Comparison of ENCODE assay signal across 15 cellular contexts in genomic region chr3:24641628-24642027, GRCh38.
DNase-seq lines count a peak whose midpoint lies in the region; ATAC-seq and TF ChIP-seq lines count a peak whose summit lies in the region.
"Had no signal": no experiment of that assay in that cellular context is flagged by ENCODE, and none has a peak within 500 bp of the region (broad histone marks: within the 10 kb centered on the region; RNA-seq: fewer than 3 reads in every experiment).

No MANE protein-coding gene starts in this region.

- H3K4me1 Mint-ChIP-seq in GM23338: peaks cover 20% of the 10 kb centered on the region
- H3K4me1 Mint-ChIP-seq in WTC11: peaks cover 40% of the 10 kb centered on the region
- H3K4me1 Mint-ChIP-seq in activated T-helper 1 cell treated with anti-CD3 and anti-CD28 coated beads, Interleukin-12 subunit alpha, Interleukin-12 subunit beta, Interleukin-2, Interleukin-4 antibody, amounts not matched to agents 30 ng/mL and 10 ng/mL and 1 ng/mL, durations not matched to agents 14 hours and 24 hours and 36 hours (ENCODE audit: low read depth): no peaks in the 10 kb centered on the region

- H2AFZ ChIP-seq in GM23338: peak overlapping the region; percentile 76; the same call in 1 of the 2 replicates

- no peaks in the 10 kb centered on the region; the same call in 1 of the 2 replicates for H3K9me2 ChIP-seq in GM23338 (ENCODE audit: insufficient read depth)

- POLR2A ChIA-PET in WTC11 (lab: Charles Lee): no interaction called here

- H3K36me3 ChIP-seq in GM23338 (ENCODE audit: insufficient read depth): no peaks in the 10 kb centered on the region
- H3K36me3 ChIP-seq in subcutaneous abdominal adipose tissue (ENCODE audit: control insufficient read depth in 5 of 5, insufficient read depth in 5 of 5, low read length in 5 of 5): no peaks in the 10 kb centered on the region

- H3K4me2 ChIP-seq in GM23338: no peak overlapping the region

- H3K9me3 ChIP-seq in subcutaneous abdominal adipose tissue (ENCODE audit: control insufficient read depth in 5 of 5, low read length in 5 of 5): no peaks in the 10 kb centered on the region
- H3K9me3 ChIP-seq: Caco-2 had no signal

- H3K27me3 ChIP-seq in GM23338 (ENCODE audit: insufficient read depth): no peaks in the 10 kb centered on the region
- H3K27me3 ChIP-seq in subcutaneous abdominal adipose tissue (ENCODE audit: control insufficient read depth in 5 of 5, insufficient read depth in 4 of 5, low read length in 5 of 5): no peaks in the 10 kb centered on the region

- TF ChIP-seq CTCF in GM23338 (conservative IDR thresholded peaks at IDR 0.05; ENCODE audit: low read depth in 2 of 2) (no peak), WTC11 (IDR thresholded peaks at IDR 0.05) (no peak)

- no peak for DNase-seq in GM23338 (ENCODE audit: low spot score)
- no peak for DNase-seq in WTC11 (ENCODE audit: low spot score)
- DNase-seq in kidney tubule cell (ENCODE audit: low spot score): peak; percentile 11
- DNase-seq in activated T-helper 1 cell treated with anti-CD3 and anti-CD28 coated beads, Interleukin-12 subunit alpha, Interleukin-12 subunit beta, Interleukin-2, Interleukin-4 antibody, amounts not matched to agents 30 ng/mL and 10 ng/mL and 1 ng/mL, durations not matched to agents 14 hours and 24 hours and 36 hours (ENCODE audit: low spot score): no peak
- no peak for DNase-seq in NCI-H2171 (lab: John Stamatoyannopoulos, UW)
- DNase-seq: C1 segment of cervical spinal cord, Caco-2, NCI-H1436 treated with DMSO at 0.1 percent for 48 hours, NCI-H226, NCI-H526, SHP77 had no signal

- H4K20me1 ChIP-seq in GM23338 (replicated peaks; ENCODE audit: insufficient read depth): no peaks in the 10 kb centered on the region

- no peaks in the 10 kb centered on the region for H3K79me2 ChIP-seq in GM23338 (replicated peaks; ENCODE audit: insufficient read depth)

- no peak overlapping the region for H3K27ac Mint-ChIP-seq in GM23338
- H3K27ac Mint-ChIP-seq in WTC11: 0 out of 2 replicates have a peak overlapping the region, but pooled peaks have one; percentile 14
- no peak overlapping the region for H3K27ac Mint-ChIP-seq in activated T-helper 1 cell treated with anti-CD3 and anti-CD28 coated beads, Interleukin-12 subunit alpha, Interleukin-12 subunit beta, Interleukin-2, Interleukin-4 antibody, amounts not matched to agents 30 ng/mL and 10 ng/mL and 1 ng/mL, durations not matched to agents 14 hours and 24 hours and 36 hours

- H3K4me1 ChIP-seq in GM23338 (ENCODE audit: insufficient read depth) (no peaks in the 10 kb centered on the region), subcutaneous abdominal adipose tissue (ENCODE audit: control insufficient read depth in 5 of 5, insufficient read depth in 5 of 5, low read length in 5 of 5) (peaks cover 6 to 23% (median 19%) of the 10 kb centered on the region in 5 donors)

- H3K27me3 Mint-ChIP-seq in GM23338 (ENCODE audit: insufficient read depth, low read depth, poor library complexity) (no peaks in the 10 kb centered on the region), WTC11 (ENCODE audit: low read depth) (no peaks in the 10 kb centered on the region)
- no peaks in the 10 kb centered on the region for H3K27me3 Mint-ChIP-seq in activated T-helper 1 cell treated with anti-CD3 and anti-CD28 coated beads, Interleukin-12 subunit alpha, Interleukin-12 subunit beta, Interleukin-2, Interleukin-4 antibody, amounts not matched to agents 30 ng/mL and 10 ng/mL and 1 ng/mL, durations not matched to agents 14 hours and 24 hours and 36 hours (ENCODE audit: insufficient read depth)

- H3F3A ChIP-seq in GM23338 (replicated peaks; ENCODE audit: low read depth): no peaks in the 10 kb centered on the region

- intact Hi-C loops in activated T-helper 1 cell treated with anti-CD3 and anti-CD28 coated beads, Interleukin-12 subunit alpha, Interleukin-12 subunit beta, Interleukin-2, Interleukin-4 antibody, amounts not matched to agents 30 ng/mL and 10 ng/mL and 1 ng/mL, durations not matched to agents 14 hours and 24 hours and 36 hours (cut with micrococcal nuclease): no loop called here

- no peak overlapping the region for H3K9ac ChIP-seq in subcutaneous abdominal adipose tissue (ENCODE audit: low read length in 5 of 5)

- H3K4me3 ChIP-seq in GM23338 (no peak overlapping the region), subcutaneous abdominal adipose tissue (ENCODE audit: low read depth in 1 of 5, low read length in 5 of 5) (peak overlapping the region in 1 of 5 donors; percentile 7)
- H3K4me3 ChIP-seq: GM12878 had no signal

- H3K27ac ChIP-seq in GM23338 (ENCODE audit: low read depth) (no peak overlapping the region), subcutaneous abdominal adipose tissue (ENCODE audit: low read depth, low read length) (peak overlapping the region; percentile 21)

- ATAC-seq in GM23338 (no peak), WTC11 (no peak), GM19467 (IDR thresholded peaks at IDR 0.05; ENCODE audit: unreplicated experiment) (no peak)
- ATAC-seq: GM12878, SK-N-SH treated with all-trans-retinoic acid at 6 μM for 48 hours had no signal

- H3K9me3 Mint-ChIP-seq in GM23338 (no peaks in the 10 kb centered on the region), WTC11 (no peaks in the 10 kb centered on the region)
- H3K9me3 Mint-ChIP-seq in activated T-helper 1 cell treated with anti-CD3 and anti-CD28 coated beads, Interleukin-12 subunit alpha, Interleukin-12 subunit beta, Interleukin-2, Interleukin-4 antibody, amounts not matched to agents 30 ng/mL and 10 ng/mL and 1 ng/mL, durations not matched to agents 14 hours and 24 hours and 36 hours: peaks cover 4% of the 10 kb centered on the region

- H3K36me3 Mint-ChIP-seq in GM23338 (ENCODE audit: low read depth): no peaks in the 10 kb centered on the region
- no peaks in the 10 kb centered on the region for H3K36me3 Mint-ChIP-seq in WTC11
- H3K36me3 Mint-ChIP-seq in activated T-helper 1 cell treated with anti-CD3 and anti-CD28 coated beads, Interleukin-12 subunit alpha, Interleukin-12 subunit beta, Interleukin-2, Interleukin-4 antibody, amounts not matched to agents 30 ng/mL and 10 ng/mL and 1 ng/mL, durations not matched to agents 14 hours and 24 hours and 36 hours (ENCODE audit: low read depth): no peaks in the 10 kb centered on the region

- no peak overlapping the region for H3K4me3 Mint-ChIP-seq in GM23338
- H3K4me3 Mint-ChIP-seq in WTC11: no peak overlapping the region
- H3K4me3 Mint-ChIP-seq in activated T-helper 1 cell treated with anti-CD3 and anti-CD28 coated beads, Interleukin-12 subunit alpha, Interleukin-12 subunit beta, Interleukin-2, Interleukin-4 antibody, amounts not matched to agents 30 ng/mL and 10 ng/mL and 1 ng/mL, durations not matched to agents 14 hours and 24 hours and 36 hours: no peak overlapping the region

- CTCF ChIA-PET in WTC11 (lab: Charles Lee): interaction anchor here (1.1 kb wide), 1 partner anchor 42 kb away, joined by 4 read pairs; no protein-coding TSS in a partner anchor

TF ChIP-seq in GM23338, 12 proteins besides CTCF, POLR2A, EP300 and RAD21:
- TF ChIP-seq POLR2AphosphoS5 (IDR thresholded peaks at IDR 0.05; ENCODE audit: low read depth): no peak
- TF ChIP-seq STAT1 (IDR thresholded peaks at IDR 0.05; ENCODE audit: unreplicated experiment): no peak

TF ChIP-seq in WTC11, 78 proteins besides CTCF, POLR2A, EP300 and RAD21 (continues in another document):
- TF ChIP-seq HMGA2 (CRISPR knock-in tag; IDR thresholded peaks at IDR 0.05) (no peak), ZNF263 (CRISPR knock-in tag; IDR thresholded peaks at IDR 0.05; ENCODE audit: low read depth) (no peak), GABPB1 (CRISPR knock-in tag; IDR thresholded peaks at IDR 0.05) (no peak), CREB1 (CRISPR knock-in tag; IDR thresholded peaks at IDR 0.05) (no peak), CREM (CRISPR knock-in tag; IDR thresholded peaks at IDR 0.05) (no peak), ZNF425 (CRISPR knock-in tag; conservative IDR thresholded peaks at IDR 0.05) (no peak), ATF2 (CRISPR knock-in tag; IDR thresholded peaks at IDR 0.05; ENCODE audit: borderline replicate concordance, low read depth) (no peak), E2F5 (CRISPR knock-in tag; IDR thresholded peaks at IDR 0.05) (no peak), RELA (CRISPR knock-in tag; IDR thresholded peaks at IDR 0.05; ENCODE audit: borderline replicate concordance) (no peak), JAZF1 (CRISPR knock-in tag; IDR thresholded peaks at IDR 0.05) (no peak)
